Comparison of ENCODE assay signal across 27 cellular contexts in genomic region chr5:170402508-170402907, GRCh38. TPM values are rescaled to one million over a fixed set of nuclear protein-coding genes. Genes with fewer than 3 reads are reported as not detected.
A peak's percentile ranks its signal among the peaks of the same experiment; 100 is the strongest.
DNase-seq lines count a peak whose midpoint lies in the region; ATAC-seq, FAIRE-seq and TF ChIP-seq lines count a peak whose summit lies in the region.
"Had no signal": no experiment of that assay in that cellular context is flagged by ENCODE, and none has a peak within 500 bp of the region (broad histone marks: within the 10 kb centered on the region; RNA-seq: fewer than 3 reads in every experiment).

No MANE protein-coding gene starts in this region.

- H3K9me3 ChIP-seq in H1 (ENCODE audit: insufficient read depth in 2 of 2, low read depth in 1 of 2, low read length in 1 of 2) (peaks cover 0 to 3% of the 10 kb centered on the region in 2 experiments; a peak in 1 of 4 replicates), H9 (ENCODE audit: control insufficient read depth, low read depth, low read length) (no peaks in the 10 kb centered on the region)
- H3K9me3 ChIP-seq: A549, BE2C had no signal

- no peaks in the 10 kb centered on the region for H3K36me3 ChIP-seq in H1 (ENCODE audit: control insufficient read depth in 2 of 4, insufficient read depth in 4 of 4, low read length in 3 of 4)
- H3K36me3 ChIP-seq: BE2C; BLaER1 treated with 17β-estradiol and CSF1 and Interleukin-3, amounts not matched to agents 10 nM and 100 nM had no signal

- H4K20me1 ChIP-seq in H1 (replicated peaks in 1 of 2; ENCODE audit: control insufficient read depth in 1 of 2, insufficient read depth in 2 of 2, low read length in 2 of 2) (no peaks in the 10 kb centered on the region), H9 (ENCODE audit: control insufficient read depth, insufficient read depth, insufficient read length) (no peaks in the 10 kb centered on the region)
- H4K20me1 ChIP-seq: BLaER1 treated with 17β-estradiol and CSF1 and Interleukin-3, amounts not matched to agents 10 nM and 100 nM had no signal

- no peak overlapping the region for H4K8ac ChIP-seq in H1 (ENCODE audit: extremely low read depth, insufficient read depth, low read length)
- H4K8ac ChIP-seq in H9 (replicated peaks; ENCODE audit: insufficient read length, low read depth, low read length), result no peak overlapping the region

- H3K79me2 ChIP-seq in H1 (ENCODE audit: control insufficient read depth in 1 of 2, insufficient read depth in 2 of 2, low read length in 2 of 2) (no peaks in the 10 kb centered on the region), H9 (ENCODE audit: insufficient read depth, low read length) (no peaks in the 10 kb centered on the region)

- H3K4me1 Mint-ChIP-seq in activated CD8-positive, alpha-beta T cell treated with anti-CD3 and anti-CD28 coated beads for 36 hours (ENCODE audit: low read depth), result no peaks in the 10 kb centered on the region
- H3K4me1 Mint-ChIP-seq in activated CD8-positive, alpha-beta T cell treated with anti-CD3 and anti-CD28 coated beads, Interleukin-2, amount 10 ng/mL, durations not matched to agents 7 days and 5 days (ENCODE audit: low read depth), result no peaks in the 10 kb centered on the region
- H3K4me1 Mint-ChIP-seq in activated T-helper 17 cell treated with anti-CD3 and anti-CD28 coated beads, Interleukin-2, amount 50 U/mL, for 72 hours, result no peaks in the 10 kb centered on the region
- H3K4me1 Mint-ChIP-seq in H9, result peaks cover 62 to 63% of the 10 kb centered on the region in 2 experiments
- H3K4me1 Mint-ChIP-seq: CD8-positive, alpha-beta memory T cell had no signal

- no peaks in the 10 kb centered on the region for H3K27me3 Mint-ChIP-seq in activated CD8-positive, alpha-beta T cell treated with anti-CD3 and anti-CD28 coated beads for 36 hours
- H3K27me3 Mint-ChIP-seq in activated CD8-positive, alpha-beta T cell treated with anti-CD3 and anti-CD28 coated beads, Interleukin-2, amount 10 ng/mL, durations not matched to agents 7 days and 5 days (ENCODE audit: low read depth), result peaks cover 11% of the 10 kb centered on the region
- peaks cover 4% of the 10 kb centered on the region for H3K27me3 Mint-ChIP-seq in activated T-helper 17 cell treated with anti-CD3 and anti-CD28 coated beads, Interleukin-2, amount 50 U/mL, for 72 hours
- peaks cover 2% of the 10 kb centered on the region for H3K27me3 Mint-ChIP-seq in H9 (ENCODE audit: low read depth)
- H3K27me3 Mint-ChIP-seq: CD4-positive, alpha-beta T cell had no signal

- no peaks in the 10 kb centered on the region for H3K36me3 Mint-ChIP-seq in activated CD8-positive, alpha-beta T cell treated with anti-CD3 and anti-CD28 coated beads for 36 hours (ENCODE audit: low read depth)
- no peaks in the 10 kb centered on the region for H3K36me3 Mint-ChIP-seq in activated CD8-positive, alpha-beta T cell treated with anti-CD3 and anti-CD28 coated beads, Interleukin-2, amount 10 ng/mL, durations not matched to agents 7 days and 5 days (ENCODE audit: low read depth)
- H3K36me3 Mint-ChIP-seq in activated T-helper 17 cell treated with anti-CD3 and anti-CD28 coated beads, Interleukin-2, amount 50 U/mL, for 72 hours (ENCODE audit: low read depth), result no peaks in the 10 kb centered on the region
- H3K36me3 Mint-ChIP-seq in H9 (ENCODE audit: insufficient read depth in 1 of 3, low read depth in 3 of 3), result peaks cover 8 to 18% (median 13%) of the 10 kb centered on the region in 3 experiments
- H3K36me3 Mint-ChIP-seq: CD14-positive monocyte; CD8-positive, alpha-beta memory T cell had no signal

- H2BK15ac ChIP-seq in H1 (ENCODE audit: low read length), result peak overlapping the region; percentile 76; the same call in 1 of the 2 replicates
- no peak overlapping the region for H2BK15ac ChIP-seq in H9 (ENCODE audit: low read depth, low read length)

- H3K27me3 ChIP-seq in H1 (replicated peaks in 1 of 4; ENCODE audit: control insufficient read depth in 3 of 4, extremely low read depth in 1 of 4, insufficient read depth in 3 of 4, low read length in 3 of 4) (no peaks in the 10 kb centered on the region), H9 (ENCODE audit: insufficient read depth, low read length) (no peaks in the 10 kb centered on the region)
- H3K27me3 ChIP-seq: BE2C; BLaER1 treated with 17β-estradiol and CSF1 and Interleukin-3, amounts not matched to agents 10 nM and 100 nM had no signal

- TF ChIP-seq CTCF in activated CD8-positive, alpha-beta T cell treated with anti-CD3 and anti-CD28 coated beads for 36 hours (IDR thresholded peaks at IDR 0.05), result no peak
- TF ChIP-seq CTCF in H1 (IDR thresholded peaks at IDR 0.05; ENCODE audit: control extremely low read depth in 1 of 3, insufficient read depth in 1 of 3, low read depth in 1 of 3, low read length in 3 of 3) (no peak), H9 (conservative IDR thresholded peaks at IDR 0.05) (no peak)

- peak overlapping the region; percentile 38 for H4K91ac ChIP-seq in H1 (replicated peaks; ENCODE audit: insufficient read length, low read length)
- no peak overlapping the region for H4K91ac ChIP-seq in H9 (ENCODE audit: insufficient read length, low read depth, low read length)

- no peaks in the 10 kb centered on the region for H3K9me3 Mint-ChIP-seq in activated CD8-positive, alpha-beta T cell treated with anti-CD3 and anti-CD28 coated beads for 36 hours
- H3K9me3 Mint-ChIP-seq in activated CD8-positive, alpha-beta T cell treated with anti-CD3 and anti-CD28 coated beads, Interleukin-2, amount 10 ng/mL, durations not matched to agents 7 days and 5 days (ENCODE audit: insufficient read depth), result no peaks in the 10 kb centered on the region
- no peaks in the 10 kb centered on the region for H3K9me3 Mint-ChIP-seq in activated T-helper 17 cell treated with anti-CD3 and anti-CD28 coated beads, Interleukin-2, amount 50 U/mL, for 72 hours
- H3K9me3 Mint-ChIP-seq in H9, result peaks cover 5 to 14% of the 10 kb centered on the region in 2 experiments; a peak in 4 of 5 replicates
- H3K9me3 Mint-ChIP-seq: CD4-positive, alpha-beta T cell; CD8-positive, alpha-beta memory T cell had no signal

- H2AFZ ChIP-seq in H1 (ENCODE audit: low read length) (no peak overlapping the region), H9 (ENCODE audit: low read length) (no peak overlapping the region)

- H2BK120ac ChIP-seq in H1 (replicated peaks; ENCODE audit: low read depth, low read length) (no peak overlapping the region), H9 (ENCODE audit: low read depth, low read length, poor library complexity, severe bottlenecking) (no peak overlapping the region)

- H3K23ac ChIP-seq in H1 (ENCODE audit: insufficient read length), result no peak overlapping the region
- H3K23ac ChIP-seq in H9 (ENCODE audit: insufficient read length, low read depth, low read length), result no peak overlapping the region

- 97% methylated on average over 2 of the region's 2 CpGs; no CpG with 5 or more reads in 1 of the 2 experiments for whole genome bisulfite sequencing in H1 (ENCODE audit: extremely low coverage in 1 of 2, insufficient coverage in 1 of 2, insufficient read length in 1 of 2, insufficient replicate concordance in 2 of 2, low coverage in 1 of 2, low lambda C conversion rate in 2 of 2, missing lambda C conversion rate in 1 of 2), 2 experiments
- no CpG with 5 or more reads among the region's 2 CpGs for WGBS in H9 (ENCODE audit: extremely low coverage, insufficient read length, low lambda C conversion rate)

- H3K79me1 ChIP-seq in H1 (ENCODE audit: low read depth, low read length) (no peaks in the 10 kb centered on the region), H9 (ENCODE audit: insufficient read depth, low read depth, low read length, poor library complexity, severe bottlenecking) (no peaks in the 10 kb centered on the region)

- no peak overlapping the region; the same call in 1 of the 2 replicates for H2BK5ac ChIP-seq in H1 (ENCODE audit: low read depth, low read length)
- no peak overlapping the region for H2BK5ac ChIP-seq in H9 (ENCODE audit: insufficient read length, low read length)

- H3K56ac ChIP-seq in H1 (replicated peaks; ENCODE audit: insufficient read length, low read depth, low read length), result no peak overlapping the region
- H3K56ac ChIP-seq in H9 (ENCODE audit: insufficient read length, low read depth, low read length), result no peak overlapping the region

- TF ChIP-seq POLR2A in H1 (IDR thresholded peaks at IDR 0.05; ENCODE audit: control extremely low read depth in 1 of 2, low read depth in 2 of 2, low read length in 2 of 2), result no peak

- H2BK12ac ChIP-seq in H1 (ENCODE audit: low read depth, low read length) (peak overlapping the region; percentile 42; the same call in 1 of the 2 replicates), H9 (ENCODE audit: insufficient read length, low read depth, low read length) (no peak overlapping the region)

- H3K4me1 ChIP-seq in H1 (replicated peaks in 1 of 4; ENCODE audit: control insufficient read depth in 3 of 4, insufficient read depth in 4 of 4, low read length in 3 of 4) (peaks cover 5 to 14% (median 9%) of the 10 kb centered on the region in 4 experiments; a peak in 6 of 7 replicates), H9 (ENCODE audit: insufficient read depth, low read length) (peaks cover 5% of the 10 kb centered on the region; the same call in 1 of the 2 replicates)
- H3K4me1 ChIP-seq: A549, BE2C had no signal

- H3K27ac ChIP-seq in H1 (ENCODE audit: low read depth, low read length) (no peak overlapping the region), H9 (ENCODE audit: insufficient read length, low read depth, low read length) (no peak overlapping the region)
- H3K27ac ChIP-seq: A549; BLaER1 treated with 17β-estradiol and CSF1 and Interleukin-3, amounts not matched to agents 10 nM and 100 nM had no signal

- TF ChIP-seq RAD21 in H1 (IDR thresholded peaks at IDR 0.05 in 1 of 2, conservative IDR thresholded peaks at IDR 0.05 in 1 of 2; ENCODE audit: low read depth in 2 of 2, low read length in 2 of 2), result no peak

- TF ChIP-seq EP300 in H1 (IDR thresholded peaks at IDR 0.05; ENCODE audit: borderline replicate concordance in 1 of 2, low read depth in 2 of 2, low read length in 2 of 2), result no peak

- no peak overlapping the region for H3K14ac ChIP-seq in H1 (ENCODE audit: insufficient read length)
- no peak overlapping the region for H3K14ac ChIP-seq in H9 (ENCODE audit: insufficient read depth, low read length)

- H2BK20ac ChIP-seq in H1 (ENCODE audit: low read length) (peak overlapping the region; percentile 38; the same call in 1 of the 2 replicates), H9 (ENCODE audit: low read depth, low read length, poor library complexity, severe bottlenecking) (no peak overlapping the region)

- POLR2A ChIA-PET in activated CD8-positive, alpha-beta T cell treated with anti-CD3 and anti-CD28 coated beads for 36 hours (lab: Charles Lee), result no interaction called here
- POLR2A ChIA-PET in activated CD8-positive, alpha-beta T cell treated with anti-CD3 and anti-CD28 coated beads, Interleukin-2, amount 10 ng/mL, durations not matched to agents 7 days and 5 days (lab: Charles Lee), result no interaction called here
- POLR2A ChIA-PET in H1 (lab: Charles Lee; ENCODE audit: partially characterized antibody), result no interaction called here

- H4K5ac ChIP-seq in H1 (ENCODE audit: insufficient read length, low read depth, low read length) (no peak overlapping the region), H9 (ENCODE audit: insufficient read length, low read depth, low read length) (no peak overlapping the region)

- H3K18ac ChIP-seq in H1 (ENCODE audit: extremely low read depth, low read length), result no peak overlapping the region
- no peak overlapping the region for H3K18ac ChIP-seq in H9 (ENCODE audit: insufficient read length, low read depth, low read length)

- CTCF ChIA-PET in activated CD8-positive, alpha-beta T cell treated with anti-CD3 and anti-CD28 coated beads for 36 hours (lab: Charles Lee), result no interaction called here
- CTCF ChIA-PET in activated CD8-positive, alpha-beta T cell treated with anti-CD3 and anti-CD28 coated beads, Interleukin-2, amount 10 ng/mL, durations not matched to agents 7 days and 5 days (lab: Charles Lee), result interaction anchor here (1.5 to 2.3 kb wide), 2 partner anchors 64 to 176 kb away, joined by 3 to 7 read pairs; no protein-coding TSS in a partner anchor
- CTCF ChIA-PET in H1 (lab: Charles Lee; ENCODE audit: partially characterized antibody), result interaction anchor here (0.8 to 11.1 kb wide), 7 partner anchors 12 to 176 kb away, joined by 3 to 93 read pairs (median 26); partner anchors contain the start of gene KCNMB1

- no peak overlapping the region for H3T11ph ChIP-seq in H9 (ENCODE audit: low read length)

- ATAC-seq in activated CD8-positive, alpha-beta T cell treated with anti-CD3 and anti-CD28 coated beads for 36 hours, result no peak
- ATAC-seq in activated CD8-positive, alpha-beta T cell treated with anti-CD3 and anti-CD28 coated beads, Interleukin-2, amount 10 ng/mL, durations not matched to agents 7 days and 5 days, result no peak
- ATAC-seq in activated T-helper 17 cell treated with anti-CD3 and anti-CD28 coated beads, Interleukin-2, amount 50 U/mL, for 72 hours (replicated peaks), result peak; percentile 47
- ATAC-seq in HG03469 (IDR thresholded peaks at IDR 0.05; ENCODE audit: unreplicated experiment) (no peak), HG03159 (IDR thresholded peaks at IDR 0.05; ENCODE audit: unreplicated experiment) (no peak)
- ATAC-seq: A549, HCT116 had no signal

- H3K4ac ChIP-seq in H1 (replicated peaks; ENCODE audit: insufficient read length, low read depth, low read length) (peak overlapping the region; percentile 73), H9 (ENCODE audit: low read depth, low read length) (no peak overlapping the region)

- no peak overlapping the region for H3K4me3 Mint-ChIP-seq in activated CD8-positive, alpha-beta T cell treated with anti-CD3 and anti-CD28 coated beads for 36 hours
- H3K4me3 Mint-ChIP-seq in activated CD8-positive, alpha-beta T cell treated with anti-CD3 and anti-CD28 coated beads, Interleukin-2, amount 10 ng/mL, durations not matched to agents 7 days and 5 days, result no peak overlapping the region
- H3K4me3 Mint-ChIP-seq in activated T-helper 17 cell treated with anti-CD3 and anti-CD28 coated beads, Interleukin-2, amount 50 U/mL, for 72 hours, result no peak overlapping the region
- H3K4me3 Mint-ChIP-seq in H9, result no peak overlapping the region
- H3K4me3 Mint-ChIP-seq: CD14-positive monocyte; CD4-positive, alpha-beta T cell; CD8-positive, alpha-beta memory T cell had no signal

- no peak overlapping the region for H3K27ac Mint-ChIP-seq in activated CD8-positive, alpha-beta T cell treated with anti-CD3 and anti-CD28 coated beads for 36 hours
- no peak overlapping the region for H3K27ac Mint-ChIP-seq in activated CD8-positive, alpha-beta T cell treated with anti-CD3 and anti-CD28 coated beads, Interleukin-2, amount 10 ng/mL, durations not matched to agents 7 days and 5 days
- no peak overlapping the region for H3K27ac Mint-ChIP-seq in activated T-helper 17 cell treated with anti-CD3 and anti-CD28 coated beads, Interleukin-2, amount 50 U/mL, for 72 hours
- no peak overlapping the region; a peak in 1 of 7 replicates for H3K27ac Mint-ChIP-seq in H9
- H3K27ac Mint-ChIP-seq: CD4-positive, alpha-beta T cell had no signal

- FAIRE-seq in HTR-8/SVneo (lab: Jason Lieb, UNC) (peak; percentile 4), H1 (lab: Jason Lieb, UNC) (no peak)
- FAIRE-seq: A549, D721Med, GM12891, GM18507 had no signal

- intact Hi-C loops in activated CD8-positive, alpha-beta T cell treated with anti-CD3 and anti-CD28 coated beads for 36 hours (cut with micrococcal nuclease), result no loop called here

- no peak overlapping the region for H3K9ac ChIP-seq in H1 (replicated peaks in 1 of 4; ENCODE audit: extremely low read depth in 1 of 4, low read depth in 3 of 4, low read length in 3 of 4)
- H3K9ac ChIP-seq in H9 (ENCODE audit: extremely low read depth, insufficient read length, low read length), result no peak overlapping the region
- H3K9ac ChIP-seq: BLaER1 treated with 17β-estradiol and CSF1 and Interleukin-3, amounts not matched to agents 10 nM and 100 nM had no signal

- H3K23me2 ChIP-seq in H1 (ENCODE audit: low read depth, low read length) (no peaks in the 10 kb centered on the region), H9 (ENCODE audit: insufficient read length, low read depth, low read length, poor library complexity, severe bottlenecking) (no peaks in the 10 kb centered on the region)

- 0 out of 2 replicates have a peak overlapping the region, but pooled peaks have one; percentile 18 for H2AK5ac ChIP-seq in H1 (ENCODE audit: low read depth, low read length)
- no peak overlapping the region for H2AK5ac ChIP-seq in H9 (ENCODE audit: insufficient read length, low read length)

- DNase-seq in activated CD8-positive, alpha-beta T cell treated with anti-CD3 and anti-CD28 coated beads for 36 hours, result peak; percentile 9
- no peak for DNase-seq in activated CD8-positive, alpha-beta T cell treated with anti-CD3 and anti-CD28 coated beads, Interleukin-2, amount 10 ng/mL, durations not matched to agents 7 days and 5 days
- no peak for DNase-seq in HTR-8/SVneo (ENCODE audit: insufficient read length, low spot score)
- DNase-seq in H1 (ENCODE audit: low read depth in 1 of 2, low spot score in 2 of 2), result no peak
- DNase-seq in H9, result no peak
- DNase-seq: 8988T; ACHN; AML-193; BE2C; CD4-positive, alpha-beta T cell; CD8-positive, alpha-beta memory T cell; DMS 273 treated with DMSO at 0.1 percent for 48 hours; DMS79; EL; GDM1; GOT3; H7 had no signal

- H3K4me3 ChIP-seq in H1 (ENCODE audit: extremely low read depth in 1 of 4, insufficient read depth in 2 of 4, low read depth in 3 of 4, low read length in 4 of 4), result no peak overlapping the region
- H3K4me3 ChIP-seq: A549; BLaER1 treated with 17β-estradiol and CSF1 and Interleukin-3, amounts not matched to agents 10 nM and 100 nM had no signal

- H3K4me2 ChIP-seq in H1 (ENCODE audit: insufficient read depth in 1 of 2, low read depth in 2 of 2, low read length in 2 of 2), result no peak overlapping the region
- H3K4me2 ChIP-seq in H9 (ENCODE audit: insufficient read depth, insufficient read length, low read length), result no peak overlapping the region
- H3K4me2 ChIP-seq: A549; BLaER1 treated with 17β-estradiol and CSF1 and Interleukin-3, amounts not matched to agents 10 nM and 100 nM had no signal

RNA-seq across cellular contexts. Expression of gene KCNMB1, which starts 13.3 kb away (rescaled TPM):
- not detected for total RNA-seq in activated CD8-positive, alpha-beta T cell treated with anti-CD3 and anti-CD28 coated beads for 36 hours
- not detected for total RNA-seq in activated CD8-positive, alpha-beta T cell treated with anti-CD3 and anti-CD28 coated beads, Interleukin-2, amount 10 ng/mL, durations not matched to agents 7 days and 5 days
- total RNA-seq in activated T-helper 17 cell treated with anti-CD3 and anti-CD28 coated beads, Interleukin-2, amount 50 U/mL, for 72 hours, result not detected
- total RNA-seq in H1 (2021; fragmentation: NEBNext Ultra II Directional; extraction: Animal tissue kit (Norgen Biotek cat#: 25700)), result 0.10 and 0.19 TPM in 2 replicates
- polyA plus RNA-seq in H1 (2011; rRNA removed), result 0.08 TPM in 2 replicates
- polyA plus RNA-seq in H1 (2011; cell fraction: cytosol; rRNA removed), result 0.05 TPM
- polyA plus RNA-seq in H1 (2011; cell fraction: nucleus; rRNA removed), result 0.16 TPM
- 0.07 to 0.20 TPM (median 0.12 TPM) in 4 replicates for polyA plus RNA-seq in H1 (2012, experiment 1 of 2)
- polyA plus RNA-seq in H1 (2012, experiment 2 of 2), result 0.09 TPM
- 0.20 TPM for polyA plus RNA-seq in H1 (2013, experiment 1 of 2)
- 0.28 TPM for polyA plus RNA-seq in H1 (2013, experiment 2 of 2)
- polyA minus RNA-seq in H1 (2011; rRNA and poly(A)+ RNA removed), result 0.09 and 0.12 TPM in 2 replicates
- not detected for polyA minus RNA-seq in H1 (2011; cell fraction: cytosol; rRNA and poly(A)+ RNA removed)
- polyA minus RNA-seq in H1 (2011; cell fraction: nucleus; rRNA and poly(A)+ RNA removed), result not detected
- 0.22 and 0.28 TPM in 2 replicates for total RNA-seq in H9 (2021)
- total RNA-seq: CD8-positive, alpha-beta memory T cell had no signal
- polyA plus RNA-seq: A549; CD8-positive, alpha-beta memory T cell had no signal
